8 cellular contexts compared by ENCODE assay signal in genomic region chrX:78092296-78092695, GRCh38. TPM values are rescaled to one million over a fixed set of nuclear protein-coding genes. Genes with fewer than 3 reads are reported as not detected.
DNase-seq lines count a peak whose midpoint lies in the region; ATAC-seq and TF ChIP-seq lines count a peak whose summit lies in the region.

No MANE protein-coding gene starts in this region.

- no peaks in the 10 kb centered on the region for H3K27me3 ChIP-seq in Panc1 (ENCODE audit: control insufficient read depth, insufficient read depth, low read length)

- no peak overlapping the region for H3K4me3 Mint-ChIP-seq in activated naive CD4-positive, alpha-beta T cell treated with anti-CD3 and anti-CD28 coated beads for 36 hours

- no TSS peak for BruUV-seq in Panc1 (replicated peaks; lab: Mats Ljungman, UMichigan)

- H3K27me3 Mint-ChIP-seq in activated naive CD4-positive, alpha-beta T cell treated with anti-CD3 and anti-CD28 coated beads for 36 hours (ENCODE audit: low read depth): no peaks in the 10 kb centered on the region

- H3K36me3 Mint-ChIP-seq in activated naive CD4-positive, alpha-beta T cell treated with anti-CD3 and anti-CD28 coated beads for 36 hours (ENCODE audit: low read depth): peaks cover 1% of the 10 kb centered on the region

- ATAC-seq in HG02642 (IDR thresholded peaks at IDR 0.05; ENCODE audit: poor library complexity, unreplicated experiment) (peak; percentile 88), Panc1 (peak; percentile 81)

- TF ChIP-seq CTCF in Panc1 (IDR thresholded peaks at IDR 0.05) (peak; percentile 64), fibroblast of pulmonary artery (IDR thresholded peaks at IDR 0.05; ENCODE audit: low read length, missing control alignments) (peak; percentile 54)

- H3K36me3 ChIP-seq in Panc1 (ENCODE audit: control insufficient read depth, insufficient read depth, low read length): no peaks in the 10 kb centered on the region

- intact Hi-C loops in activated naive CD4-positive, alpha-beta T cell treated with anti-CD3 and anti-CD28 coated beads for 36 hours (cut with micrococcal nuclease): loop anchor here (1.0 to 2.0 kb wide), 2 partner anchors 67 to 182 kb away; partner anchors contain the start of gene ATP7A
- intact Hi-C loops in Panc1 (cut with micrococcal nuclease; ENCODE audit: unreplicated experiment): no loop called here

- CTCF ChIA-PET in activated naive CD4-positive, alpha-beta T cell treated with anti-CD3 and anti-CD28 coated beads for 36 hours (lab: Charles Lee): interaction anchor here (0.6 kb wide), 1 partner anchor 254 kb away, joined by 3 read pairs; no protein-coding TSS in a partner anchor
- CTCF ChIA-PET in Panc1 (lab: Charles Lee): no interaction called here

- DNase-seq in activated naive CD4-positive, alpha-beta T cell treated with anti-CD3 and anti-CD28 coated beads for 36 hours: peak; percentile 24
- DNase-seq in activated naive CD4-positive, alpha-beta T cell (lab: John Stamatoyannopoulos, UW): no peak
- no peak for DNase-seq in Panc1 (ENCODE audit: low read depth, low spot score)
- peak; percentile 67 for DNase-seq in fibroblast of pulmonary artery (ENCODE audit: low read depth)
- no peak for DNase-seq in DMS153 (lab: John Stamatoyannopoulos, UW)
- no peak for DNase-seq in ureter (ENCODE audit: low spot score)
- DNase-seq in dedifferentiated amniotic fluid mesenchymal stem cell (ENCODE audit: extremely low spot score): no peak

- H3K27ac ChIP-seq in Panc1 (ENCODE audit: low read length): no peak overlapping the region

- no peak overlapping the region for H3K4me3 ChIP-seq in Panc1 (ENCODE audit: low read depth in 2 of 2, low read length in 2 of 2)
- no peak overlapping the region for H3K4me3 ChIP-seq in fibroblast of pulmonary artery (replicated peaks; ENCODE audit: low read depth, low read length)

- no peaks in the 10 kb centered on the region for H3K4me1 ChIP-seq in Panc1 (ENCODE audit: control insufficient read depth, insufficient read depth, low read length)

- H3K4me1 Mint-ChIP-seq in activated naive CD4-positive, alpha-beta T cell treated with anti-CD3 and anti-CD28 coated beads for 36 hours (ENCODE audit: low read depth): no peaks in the 10 kb centered on the region

- H3K27ac Mint-ChIP-seq in activated naive CD4-positive, alpha-beta T cell treated with anti-CD3 and anti-CD28 coated beads for 36 hours: no peak overlapping the region

- H3K9me3 ChIP-seq in Panc1 (ENCODE audit: control insufficient read depth, insufficient read depth, low read depth, low read length): no peaks in the 10 kb centered on the region

- in situ Hi-C loops in Panc1 (cut with HindIII; ENCODE audit: low pct_unique_long_range_greater_than_20kb, low sequenced_read_pairs): no loop called here

- POLR2A ChIA-PET in Panc1 (lab: Charles Lee): no interaction called here

- no peaks in the 10 kb centered on the region for H3K9me3 Mint-ChIP-seq in activated naive CD4-positive, alpha-beta T cell treated with anti-CD3 and anti-CD28 coated beads for 36 hours

RNA-seq across cellular contexts. Expression of gene PGK1, which starts 11.8 kb away (rescaled TPM):
- 100 to 1,000 TPM; 744 to 766 TPM for total RNA-seq in activated naive CD4-positive, alpha-beta T cell treated with anti-CD3 and anti-CD28 coated beads for 36 hours
- total RNA-seq in Panc1 (2021; ENCODE audit: unreplicated experiment): 541 TPM
- 570 TPM for polyA plus RNA-seq in Panc1 (2012; ENCODE audit: insufficient read length)
- total RNA-seq in ureter: 359 TPM

RNA-seq across cellular contexts. Expression of gene TAF9B, which starts 47.2 kb away (rescaled TPM):
- total RNA-seq in activated naive CD4-positive, alpha-beta T cell treated with anti-CD3 and anti-CD28 coated beads for 36 hours: 10 to 100 TPM; 25.9 to 27.2 TPM
- total RNA-seq in Panc1 (2021; ENCODE audit: unreplicated experiment) (33.6 TPM), ureter (35.1 TPM)
- 15.9 TPM for polyA plus RNA-seq in Panc1 (2012; ENCODE audit: insufficient read length)

Comparison
In these comparisons a context has a peak if more than half of its experiments do, and no peak if none do; other contexts are left out.
1. DNase-seq: peak in activated naive CD4-positive, alpha-beta T cell treated with anti-CD3 and anti-CD28 coated beads for 36 hours (single experiment) and fibroblast of pulmonary artery (single experiment); none in activated naive CD4-positive, alpha-beta T cell (0 of 4), Panc1 (single experiment), DMS153 (single experiment), ureter (single experiment) and dedifferentiated amniotic fluid mesenchymal stem cell (single experiment).